ENCODE assay signal across 9 cellular contexts in genomic region chr3:155232605-155233004, GRCh38.
A peak's percentile ranks its signal among the peaks of the same experiment; 100 is the strongest.
DNase-seq lines count a peak whose midpoint lies in the region; ATAC-seq, FAIRE-seq and TF ChIP-seq lines count a peak whose summit lies in the region.
"Had no signal": no experiment of that assay in that cellular context is flagged by ENCODE, and none has a peak within 500 bp of the region (broad histone marks: within the 10 kb centered on the region; RNA-seq: fewer than 3 reads in every experiment).

No MANE protein-coding gene starts in this region.

- DNase-seq in A172 (ENCODE audit: low spot score): peak; percentile 92
- peak; percentile 62 for DNase-seq in HS-27A (ENCODE audit: low read depth)
- DNase-seq in breast epithelium (ENCODE audit: low spot score in 2 of 2): peak in 1 of 2 donors; percentile 85
- no peak for DNase-seq in lower lobe of right lung
- no peak for DNase-seq in DMS114 treated with DMSO at 0.1 percent for 48 hours (lab: John Stamatoyannopoulos, UW; ENCODE audit: unreplicated experiment)
- DNase-seq in frontal cortex (ENCODE audit: low spot score in 2 of 2): no peak

- ATAC-seq in lower lobe of right lung (peak; percentile 49 to 60), GM21619 (IDR thresholded peaks at IDR 0.05; ENCODE audit: unreplicated experiment) (no peak)
- no peak for ATAC-seq in activated T-helper 17 cell treated with anti-CD3 and anti-CD28 coated beads, Interleukin-2, amount 50 U/mL, for 72 hours (replicated peaks)

- H3K4me3 ChIP-seq in breast epithelium: no peak overlapping the region
- H3K4me3 ChIP-seq in lower lobe of right lung: no peak overlapping the region

- H3K27ac Mint-ChIP-seq in activated T-helper 17 cell treated with anti-CD3 and anti-CD28 coated beads, Interleukin-2, amount 50 U/mL, for 72 hours: no peak overlapping the region
- H3K27ac Mint-ChIP-seq: B cell had no signal

- H3K4me1 Mint-ChIP-seq in activated T-helper 17 cell treated with anti-CD3 and anti-CD28 coated beads, Interleukin-2, amount 50 U/mL, for 72 hours: no peaks in the 10 kb centered on the region
- H3K4me1 Mint-ChIP-seq: B cell had no signal

- H3K9me3 Mint-ChIP-seq in activated T-helper 17 cell treated with anti-CD3 and anti-CD28 coated beads, Interleukin-2, amount 50 U/mL, for 72 hours: no peaks in the 10 kb centered on the region

- TF ChIP-seq CTCF in breast epithelium (IDR thresholded peaks at IDR 0.05) (no peak), lower lobe of right lung (IDR thresholded peaks at IDR 0.05) (no peak)

- FAIRE-seq in frontal cortex (lab: Jason Lieb, UNC): no peak

- no peaks in the 10 kb centered on the region for H3K9me3 ChIP-seq in breast epithelium
- no peaks in the 10 kb centered on the region for H3K9me3 ChIP-seq in lower lobe of right lung

- H3K36me3 ChIP-seq in breast epithelium (no peaks in the 10 kb centered on the region), lower lobe of right lung (no peaks in the 10 kb centered on the region)

- H3K4me3 Mint-ChIP-seq in activated T-helper 17 cell treated with anti-CD3 and anti-CD28 coated beads, Interleukin-2, amount 50 U/mL, for 72 hours: no peak overlapping the region
- H3K4me3 Mint-ChIP-seq: B cell had no signal

- H3K4me1 ChIP-seq in breast epithelium: peaks cover 0 to 5% of the 10 kb centered on the region in 2 donors
- H3K4me1 ChIP-seq in lower lobe of right lung: no peaks in the 10 kb centered on the region

- H3K36me3 Mint-ChIP-seq in activated T-helper 17 cell treated with anti-CD3 and anti-CD28 coated beads, Interleukin-2, amount 50 U/mL, for 72 hours (ENCODE audit: low read depth): no peaks in the 10 kb centered on the region

- intact Hi-C loops in breast epithelium (cut with DNase I; ENCODE audit: low total_unique reads): loop anchor here (2.0 kb wide), 1 partner anchor 60 kb away; no protein-coding TSS in a partner anchor
- intact Hi-C loops in lower lobe of right lung (cut with DNase I): no loop called here

- no peaks in the 10 kb centered on the region for H3K27me3 Mint-ChIP-seq in activated T-helper 17 cell treated with anti-CD3 and anti-CD28 coated beads, Interleukin-2, amount 50 U/mL, for 72 hours
- H3K27me3 Mint-ChIP-seq: B cell had no signal

- TF ChIP-seq POLR2A in breast epithelium (IDR thresholded peaks at IDR 0.05): no peak

- H3K27ac ChIP-seq in breast epithelium (peak overlapping the region; percentile 85 to 89), lower lobe of right lung (no peak overlapping the region)

- H3K27me3 ChIP-seq in breast epithelium (no peaks in the 10 kb centered on the region), lower lobe of right lung (ENCODE audit: low read depth) (no peaks in the 10 kb centered on the region)

Comparison
In these comparisons a context has a peak if more than half of its experiments do, and no peak if none do; other contexts are left out.
1. DNase-seq: peak in A172 (single experiment) and HS-27A (single experiment); none in lower lobe of right lung (single experiment), DMS114 treated with DMSO at 0.1 percent for 48 hours (single experiment) and frontal cortex (0 of 2).
2. ATAC-seq: peak in lower lobe of right lung (2 of 2); none in GM21619 (single experiment) and activated T-helper 17 cell treated with anti-CD3 and anti-CD28 coated beads, Interleukin-2, amount 50 U/mL, for 72 hours (single experiment).